16 cellular contexts compared by ENCODE assay signal in the genomic region with DNA sequence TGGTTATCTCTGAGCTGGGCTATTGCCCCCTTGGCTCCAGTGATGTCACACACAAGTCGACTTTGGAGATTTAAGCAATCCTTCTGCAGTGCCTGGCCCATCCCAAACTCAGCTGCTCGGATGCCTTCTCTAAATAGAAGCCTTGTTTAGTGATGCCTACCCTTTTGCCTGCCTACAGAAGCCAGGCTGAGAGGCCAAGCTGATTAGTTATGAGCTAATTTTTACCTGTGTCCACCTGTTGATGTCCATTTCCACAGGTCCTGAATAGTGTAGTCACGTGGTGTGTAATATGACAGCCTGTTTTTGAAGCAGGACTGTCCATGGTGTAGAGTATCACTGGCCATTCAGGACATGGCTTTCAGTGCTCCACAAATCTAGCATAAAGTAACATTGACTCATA. TPM values are rescaled to one million over a fixed set of nuclear protein-coding genes. Genes with fewer than 3 reads are reported as not detected.
DNase-seq lines count a peak whose midpoint lies in the region; ATAC-seq, FAIRE-seq and TF ChIP-seq lines count a peak whose summit lies in the region.
"Had no signal": no experiment of that assay in that cellular context is flagged by ENCODE, and none has a peak within 500 bp of the region (broad histone marks: within the 10 kb centered on the region; RNA-seq: fewer than 3 reads in every experiment).

No MANE protein-coding gene starts in this region.

- H3K27me3 ChIP-seq in HepG2 (ENCODE audit: control insufficient read depth in 1 of 2, insufficient read depth in 2 of 2, low read length in 2 of 2) (peaks cover 0 to 2% of the 10 kb centered on the region in 2 experiments; a peak in 1 of 5 replicates), right lobe of liver (no peaks in the 10 kb centered on the region), gastrocnemius medialis (no peaks in the 10 kb centered on the region), smooth muscle cell (ENCODE audit: low read depth) (no peaks in the 10 kb centered on the region)
- H3K27me3 ChIP-seq: BLaER1 treated with 17β-estradiol and CSF1 and Interleukin-3, amounts not matched to agents 10 nM and 100 nM had no signal

- H3K9me3 ChIP-seq in HepG2 (ENCODE audit: low read length), result no peaks in the 10 kb centered on the region
- H3K9me3 ChIP-seq in right lobe of liver, result no peaks in the 10 kb centered on the region
- no peaks in the 10 kb centered on the region for H3K9me3 ChIP-seq in gastrocnemius medialis
- H3K9me3 ChIP-seq in smooth muscle cell (replicated peaks; ENCODE audit: low read depth), result no peaks in the 10 kb centered on the region

- in situ Hi-C loops in HepG2 (cut with HindIII; ENCODE audit: extremely low pct_ligation_motif_present, low pct_unique_long_range_greater_than_20kb), result no loop called here
- in situ Hi-C loops in gastrocnemius medialis (cut with MboI; ENCODE audit: low sequenced_read_pairs in 4 of 4), result loop anchor here in 2 of 4 donors (10.0 kb wide), 1 partner anchor 94 kb away; a partner anchor contains a TSS

- H3K9ac ChIP-seq in HepG2 (ENCODE audit: insufficient read depth, low read depth, low read length) (no peak overlapping the region), smooth muscle cell (ENCODE audit: low read depth) (no peak overlapping the region)
- H3K9ac ChIP-seq: BLaER1 treated with 17β-estradiol and CSF1 and Interleukin-3, amounts not matched to agents 10 nM and 100 nM; GM23248 had no signal

- H3K27ac ChIP-seq in HepG2 (ENCODE audit: extremely low read length, insufficient read depth, low read length) (no peak overlapping the region), right lobe of liver (no peak overlapping the region), gastrocnemius medialis (peak overlapping the region; percentile 86 to 94 (median 88)), smooth muscle cell (ENCODE audit: low read depth) (no peak overlapping the region)
- H3K27ac ChIP-seq: BLaER1 treated with 17β-estradiol and CSF1 and Interleukin-3, amounts not matched to agents 10 nM and 100 nM; GM23248 had no signal

- CTCF ChIA-PET in HepG2 (lab: Yijun Ruan, JAX; ENCODE audit: low intra/inter-chr PET ratio, low total read pairs), result no interaction called here

- H3K79me2 ChIP-seq in HepG2 (ENCODE audit: insufficient read depth, low read length) (no peaks in the 10 kb centered on the region), smooth muscle cell (ENCODE audit: low read depth) (no peaks in the 10 kb centered on the region)

- no peak for FAIRE-seq in HepG2 (lab: Jason Lieb, UNC)
- FAIRE-seq: H54 had no signal

- DNase-seq in HepG2 (ENCODE audit: low spot score) (no peak), right lobe of liver (no peak), left lobe of liver (ENCODE audit: low spot score) (peak; percentile 15), gastrocnemius medialis (peak; percentile 67 to 80), smooth muscle cell (lab: John Stamatoyannopoulos, UW; ENCODE audit: unreplicated experiment) (no peak)
- DNase-seq in activated CD4-positive, CD25-positive, alpha-beta regulatory T cell (lab: John Stamatoyannopoulos, UW), result no peak
- DNase-seq: 8988T; ACHN; CD4-positive, CD25-positive, alpha-beta regulatory T cell; DMS53; GF-D8; GM23248; IMR-90 had no signal

- no peak for TF ChIP-seq RAD21 in HepG2 (CRISPR knock-in tag; IDR thresholded peaks at IDR 0.05)

- TF ChIP-seq EP300 in HepG2 (IDR thresholded peaks at IDR 0.05; ENCODE audit: low read depth in 2 of 2, low read length in 2 of 2) (no peak), HepG2 (CRISPR knock-in tag; IDR thresholded peaks at IDR 0.05; ENCODE audit: borderline replicate concordance) (no peak)

- no peak for TF ChIP-seq POLR2A in HepG2 (IDR thresholded peaks at IDR 0.05; ENCODE audit: insufficient read depth in 1 of 2, low read depth in 2 of 2, low read length in 2 of 2)
- TF ChIP-seq POLR2A in right lobe of liver (IDR thresholded peaks at IDR 0.05), result no peak
- peak in 1 of 2 donors; percentile 19 for TF ChIP-seq POLR2A in gastrocnemius medialis (IDR thresholded peaks at IDR 0.05)
- TF ChIP-seq POLR2A in GM18505 (IDR thresholded peaks at IDR 0.05; ENCODE audit: borderline replicate concordance, extremely low read depth, insufficient read depth, insufficient read length), result no peak

- POLR2A ChIA-PET in HepG2 (lab: Yijun Ruan, JAX), result no interaction called here

- intact Hi-C loops in HepG2 (cut with micrococcal nuclease; ENCODE audit: unreplicated experiment), result no loop called here
- intact Hi-C loops in right lobe of liver (cut with DNase I), result no loop called here
- intact Hi-C loops in gastrocnemius medialis (cut with DNase I; ENCODE audit: low total_unique reads), result loop anchor here (1.0 to 10.0 kb wide), 3 partner anchors 111 to 1596 kb away; a partner anchor contains a TSS

- TF ChIP-seq CTCF in HepG2 (CRISPR knock-in tag; IDR thresholded peaks at IDR 0.05), result no peak
- no peak for TF ChIP-seq CTCF in right lobe of liver (IDR thresholded peaks at IDR 0.05)
- no peak for TF ChIP-seq CTCF in gastrocnemius medialis (IDR thresholded peaks at IDR 0.05 in 4 of 5, conservative IDR thresholded peaks at IDR 0.05 in 1 of 5)
- no peak for TF ChIP-seq CTCF in smooth muscle cell (IDR thresholded peaks at IDR 0.05; ENCODE audit: borderline replicate concordance, insufficient read depth, poor library complexity, severe bottlenecking)

- H3K4me1 ChIP-seq in HepG2 (ENCODE audit: insufficient read depth, low read length), result peaks cover 19% of the 10 kb centered on the region
- peaks cover 0 to 7% (median 0%) of the 10 kb centered on the region in 4 donors for H3K4me1 ChIP-seq in right lobe of liver
- H3K4me1 ChIP-seq in gastrocnemius medialis, result peaks cover 63 to 70% of the 10 kb centered on the region in 2 donors
- H3K4me1 ChIP-seq in smooth muscle cell (ENCODE audit: low read depth), result peaks cover 3% of the 10 kb centered on the region

- H4K20me1 ChIP-seq in HepG2 (ENCODE audit: insufficient read depth, low read length), result no peaks in the 10 kb centered on the region
- no peaks in the 10 kb centered on the region for H4K20me1 ChIP-seq in smooth muscle cell (ENCODE audit: low read depth)
- H4K20me1 ChIP-seq: BLaER1 treated with 17β-estradiol and CSF1 and Interleukin-3, amounts not matched to agents 10 nM and 100 nM had no signal

- 21% methylated on average over 3 of the region's 3 CpGs for WGBS in HepG2 (ENCODE audit: low lambda C conversion rate)
- 53% methylated on average over 3 of the region's 3 CpGs for WGBS in right lobe of liver (ENCODE audit: insufficient coverage, low coverage, low lambda C conversion rate, missing lambda C conversion rate)
- 83% methylated on average over 3 of the region's 3 CpGs for WGBS in smooth muscle cell (ENCODE audit: low lambda C conversion rate)

- ATAC-seq in HepG2, result no peak
- no peak for ATAC-seq in right lobe of liver
- ATAC-seq in left lobe of liver, result no peak
- ATAC-seq in gastrocnemius medialis, result peak; percentile 70 to 75
- ATAC-seq in GM18505 (IDR thresholded peaks at IDR 0.05; ENCODE audit: unreplicated experiment), result no peak

- H3K4me3 ChIP-seq in HepG2 (replicated peaks in 1 of 3; ENCODE audit: insufficient read depth in 1 of 3, low read depth in 2 of 3, low read length in 3 of 3) (no peak overlapping the region), right lobe of liver (no peak overlapping the region), gastrocnemius medialis (no peak overlapping the region), smooth muscle cell (no peak overlapping the region)
- H3K4me3 ChIP-seq: BLaER1 treated with 17β-estradiol and CSF1 and Interleukin-3, amounts not matched to agents 10 nM and 100 nM; GM23248 had no signal

- BruUV-seq in HepG2 (replicated peaks; lab: Mats Ljungman, UMichigan), result no TSS peak

- no peaks in the 10 kb centered on the region for H3F3A ChIP-seq in smooth muscle cell (ENCODE audit: low read depth)

- H2AFZ ChIP-seq in HepG2 (ENCODE audit: low read length) (no peak overlapping the region), smooth muscle cell (ENCODE audit: low read depth) (no peak overlapping the region)
- H2AFZ ChIP-seq: GM23248 had no signal

- H3K4me2 ChIP-seq in HepG2 (ENCODE audit: low read depth, low read length) (no peak overlapping the region), smooth muscle cell (no peak overlapping the region)
- H3K4me2 ChIP-seq: BLaER1 treated with 17β-estradiol and CSF1 and Interleukin-3, amounts not matched to agents 10 nM and 100 nM had no signal

- H3K36me3 ChIP-seq in HepG2 (replicated peaks in 1 of 2; ENCODE audit: control insufficient read depth in 1 of 2, insufficient read depth in 2 of 2, low read length in 2 of 2), result no peaks in the 10 kb centered on the region
- H3K36me3 ChIP-seq in right lobe of liver, result no peaks in the 10 kb centered on the region
- no peaks in the 10 kb centered on the region for H3K36me3 ChIP-seq in gastrocnemius medialis
- no peaks in the 10 kb centered on the region for H3K36me3 ChIP-seq in smooth muscle cell (ENCODE audit: low read depth)
- H3K36me3 ChIP-seq: BLaER1 treated with 17β-estradiol and CSF1 and Interleukin-3, amounts not matched to agents 10 nM and 100 nM had no signal

RNA-seq across cellular contexts. Expression of a gene that starts 45.5 kb away (rescaled TPM):
- total RNA-seq in HepG2 (2016; rRNA removed; fragmentation: Illumina TruSeq; extraction: Trizol), result 36.2 and 38.1 TPM in 2 replicates
- total RNA-seq in HepG2 (2016; cell fraction: cytosol; rRNA removed; fragmentation: Illumina TruSeq; extraction: Trizol; ENCODE audit: low read depth), result 18.7 and 20.4 TPM in 2 replicates
- total RNA-seq in HepG2 (2016; cell fraction: insoluble cytoplasmic fraction; rRNA removed; fragmentation: Illumina TruSeq; extraction: Trizol), result 34.9 and 39.3 TPM in 2 replicates
- total RNA-seq in HepG2 (2016; cell fraction: membrane; rRNA removed; fragmentation: Illumina TruSeq; extraction: Trizol), result 36.1 and 39.1 TPM in 2 replicates
- 27.0 and 32.8 TPM in 2 replicates for total RNA-seq in HepG2 (2016; cell fraction: nucleus; rRNA removed; fragmentation: Illumina TruSeq; extraction: Trizol)
- 125 and 136 TPM in 2 replicates for polyA plus RNA-seq in HepG2 (2011; rRNA removed)
- 88.0 and 109 TPM in 2 replicates for polyA plus RNA-seq in HepG2 (2011; cell fraction: cytosol; rRNA removed)
- polyA plus RNA-seq in HepG2 (2011; cell fraction: nucleus; rRNA removed), result 335 and 419 TPM in 2 replicates
- polyA plus RNA-seq in HepG2 (2012), result 46.9 and 59.9 TPM in 2 replicates
- 25.2 and 30.9 TPM in 2 replicates for polyA plus RNA-seq in HepG2 (2016; cell fraction: cytosol; fragmentation: Illumina TruSeq; extraction: Trizol; ENCODE audit: low read depth)
- polyA plus RNA-seq in HepG2 (2016; cell fraction: insoluble cytoplasmic fraction; fragmentation: Illumina TruSeq; extraction: Trizol; ENCODE audit: low read depth), result 49.3 and 54.5 TPM in 2 replicates
- 43.5 and 51.8 TPM in 2 replicates for polyA plus RNA-seq in HepG2 (2016; cell fraction: membrane; fragmentation: Illumina TruSeq; extraction: Trizol; ENCODE audit: low read depth)
- 77.3 and 79.0 TPM in 2 replicates for polyA plus RNA-seq in HepG2 (2016; cell fraction: nucleus; fragmentation: Illumina TruSeq; extraction: Trizol; ENCODE audit: insufficient read depth, low read depth)
- polyA minus RNA-seq in HepG2 (2011; rRNA and poly(A)+ RNA removed; ENCODE audit: low replicate concordance), result 2.2 and 130 TPM in 2 replicates
- 39.6 and 44.4 TPM in 2 replicates for polyA minus RNA-seq in HepG2 (2011; cell fraction: cytosol; rRNA and poly(A)+ RNA removed)
- 64.2 and 69.1 TPM in 2 replicates for polyA minus RNA-seq in HepG2 (2011; cell fraction: nucleus; rRNA and poly(A)+ RNA removed)
- 1 to 10 TPM in 4 of 6 experiments, under 1 TPM in 1, not detected in 1; 0.09 to 2.0 (median 1.1) TPM for total RNA-seq in right lobe of liver
- not detected for total RNA-seq in left lobe of liver
- total RNA-seq in gastrocnemius medialis, result under 1 TPM in 2 of 4 donors, not detected in 2; 0.15 to 0.33 TPM
- total RNA-seq in smooth muscle cell, result 0.09 TPM in 1 of 2 replicates, not detected in the other
- polyA plus RNA-seq in smooth muscle cell, result not detected in 2 replicates
- total RNA-seq: CD4-positive, CD25-positive, alpha-beta regulatory T cell; IMR-90 had no signal
- polyA plus RNA-seq: CD4-positive, CD25-positive, alpha-beta regulatory T cell had no signal

Comparison
In these comparisons a context has a peak if more than half of its experiments do, and no peak if none do; other contexts are left out.
1. RNA of a gene that starts 45.5 kb away (total RNA-seq): 18.7 to 39.3 TPM in HepG2; 0.09 to 2.0 TPM in right lobe of liver, 0.15 to 0.33 TPM in gastrocnemius medialis, not detected in left lobe of liver (single experiment) and 0.09 TPM in smooth muscle cell; every median in the first group is over 4 times any median in the second.
2. ATAC-seq: peak in gastrocnemius medialis (2 of 2); none in HepG2 (single experiment), right lobe of liver (0 of 4), left lobe of liver (single experiment) and GM18505 (single experiment).
3. DNase-seq: peak in left lobe of liver (single experiment) and gastrocnemius medialis (2 of 2); none in HepG2 (single experiment), right lobe of liver (0 of 3), activated CD4-positive, CD25-positive, alpha-beta regulatory T cell (0 of 4) and smooth muscle cell (single experiment).
4. H3K27ac ChIP-seq: peak in gastrocnemius medialis (4 of 4); none in HepG2 (single experiment), right lobe of liver (0 of 3) and smooth muscle cell (single experiment).